8 cellular contexts compared by ENCODE assay signal in the genomic region with DNA sequence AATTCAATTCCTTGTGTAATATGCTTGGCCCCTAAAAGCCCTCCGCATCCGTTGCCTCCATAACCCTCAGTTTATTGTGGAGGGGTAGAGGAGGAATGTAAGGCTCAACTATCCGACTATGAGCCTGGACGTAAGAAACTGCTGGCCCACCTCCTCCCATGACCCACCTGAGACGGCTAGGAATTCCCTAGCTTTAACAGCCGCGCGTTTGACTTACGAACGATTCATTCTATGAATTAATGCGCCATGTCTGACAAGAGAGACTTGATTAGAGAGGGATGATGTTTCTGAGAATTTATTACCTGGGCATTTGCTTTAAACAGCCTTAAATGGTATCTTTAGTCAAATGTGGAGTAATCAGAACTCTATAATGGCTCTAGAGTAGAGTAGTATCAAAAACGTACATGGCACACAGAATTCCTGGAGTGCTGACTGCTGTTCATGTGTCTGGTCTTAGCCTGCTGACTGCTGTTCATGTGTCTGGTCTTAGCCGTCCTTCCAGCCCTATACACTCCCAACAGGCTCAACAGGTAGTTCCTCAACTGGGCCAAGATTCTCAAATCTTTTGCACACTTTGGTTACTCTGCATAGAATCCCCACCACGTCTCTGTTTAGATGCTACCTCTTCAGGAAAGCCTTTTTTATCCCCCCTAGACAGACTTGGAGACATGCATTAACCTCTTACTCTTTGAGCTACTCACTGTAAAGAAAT. TPM values are rescaled to one million over a fixed set of nuclear protein-coding genes. Genes with fewer than 3 reads are reported as not detected.
DNase-seq lines count a peak whose midpoint lies in the region; ATAC-seq and TF ChIP-seq lines count a peak whose summit lies in the region.

No MANE protein-coding gene starts in this region.

- H3K36me3 ChIP-seq in Peyer's patch, result no peaks in the 10 kb centered on the region
- H3K36me3 ChIP-seq in trophoblast cell (ENCODE audit: control insufficient read depth in 1 of 2, insufficient read depth in 2 of 2, low read length in 2 of 2), result peaks cover 0 to 4% of the 10 kb centered on the region in 2 experiments

- no peak for DNase-seq in Peyer's patch
- DNase-seq in epithelial cell of prostate (ENCODE audit: low read depth, low spot score), result no peak
- peak; percentile 2 to 29 for DNase-seq in trophoblast cell
- no peak for DNase-seq in GM10266 (ENCODE audit: extremely low spot score)
- no peak for DNase-seq in kidney glomerular epithelial cell (lab: John Stamatoyannopoulos, UW)
- no peak for DNase-seq in medulla oblongata (ENCODE audit: extremely low spot score)

- TF ChIP-seq CTCF in Peyer's patch (IDR thresholded peaks at IDR 0.05), result no peak
- no peak for TF ChIP-seq CTCF in GM10266 (IDR thresholded peaks at IDR 0.05; ENCODE audit: control insufficient read depth, insufficient read depth, low read depth, missing control alignments)

- no peak overlapping the region for H2BK12ac ChIP-seq in trophoblast cell (ENCODE audit: low read length)

- H3K27me3 ChIP-seq in Peyer's patch, result no peaks in the 10 kb centered on the region
- no peaks in the 10 kb centered on the region for H3K27me3 ChIP-seq in trophoblast cell (ENCODE audit: insufficient read depth, low read length)

- peak overlapping the region; percentile 88 to 95 (median 92) for H3K27ac ChIP-seq in Peyer's patch
- H3K27ac ChIP-seq in epithelial cell of prostate, result peak overlapping the region; percentile 83
- H3K27ac ChIP-seq in trophoblast cell (ENCODE audit: low read depth, low read length), result peak overlapping the region; percentile 84

- H3K14ac ChIP-seq in trophoblast cell (ENCODE audit: low read length), result peak overlapping the region; percentile 55

- peak overlapping the region; percentile 27 for H2BK120ac ChIP-seq in trophoblast cell (ENCODE audit: insufficient read depth, low read length, poor library complexity)

- no CpG with 5 or more reads among the region's 14 CpGs for WGBS in trophoblast cell (ENCODE audit: extremely low coverage, insufficient coverage, insufficient read length)

- peaks cover 14% of the 10 kb centered on the region for H3K79me2 ChIP-seq in trophoblast cell (ENCODE audit: control insufficient read depth, insufficient read depth, low read length, poor library complexity)

- peak overlapping the region; percentile 62 for H2AFZ ChIP-seq in trophoblast cell (ENCODE audit: insufficient read depth, low read length, poor library complexity)

- H3K9ac ChIP-seq in trophoblast cell (ENCODE audit: low read length), result peak overlapping the region; percentile 5

- H3K23ac ChIP-seq in trophoblast cell (ENCODE audit: low read length), result peak overlapping the region; percentile 29

- H3K9me3 ChIP-seq in Peyer's patch (no peaks in the 10 kb centered on the region), trophoblast cell (ENCODE audit: insufficient read depth, low read depth, low read length) (no peaks in the 10 kb centered on the region)

- peak overlapping the region; percentile 90 for H2BK5ac ChIP-seq in trophoblast cell (ENCODE audit: low read depth, low read length, poor library complexity)

- H4K12ac ChIP-seq in trophoblast cell (ENCODE audit: low read depth, low read length), result peak overlapping the region; percentile 90

- peak overlapping the region; percentile 84 for H4K91ac ChIP-seq in trophoblast cell (ENCODE audit: low read depth, low read length)

- peak overlapping the region; percentile 78 for H3K4me2 ChIP-seq in trophoblast cell (ENCODE audit: low read length)

- ATAC-seq in GM19455 (IDR thresholded peaks at IDR 0.05; ENCODE audit: unreplicated experiment) (peak; percentile 3), GM19023 (IDR thresholded peaks at IDR 0.05; ENCODE audit: unreplicated experiment) (no peak)

- peak overlapping the region; percentile 85 for H2AK5ac ChIP-seq in trophoblast cell (ENCODE audit: low read length)

- H3K4me3 ChIP-seq in Peyer's patch (peak overlapping the region; percentile 79 to 93 (median 85)), trophoblast cell (ENCODE audit: low read depth, low read length) (peak overlapping the region; percentile 26)

- H3K4ac ChIP-seq in trophoblast cell (ENCODE audit: low read depth, low read length), result peak overlapping the region; percentile 12

- H3K4me1 ChIP-seq in Peyer's patch (peaks cover 0 to 27% (median 2%) of the 10 kb centered on the region in 4 donors), trophoblast cell (ENCODE audit: control insufficient read depth in 1 of 2, insufficient read depth in 2 of 2, low read length in 2 of 2) (peaks cover 2 to 9% of the 10 kb centered on the region in 2 experiments)

- no peak for TF ChIP-seq POLR2A in Peyer's patch (IDR thresholded peaks at IDR 0.05)

- H4K8ac ChIP-seq in trophoblast cell (ENCODE audit: low read depth, low read length), result peak overlapping the region; percentile 83

- H3K18ac ChIP-seq in trophoblast cell (ENCODE audit: low read length), result peak overlapping the region; percentile 63

- peaks cover 12% of the 10 kb centered on the region for H3K79me1 ChIP-seq in trophoblast cell (ENCODE audit: low read length)

RNA-seq across cellular contexts. Expression of a gene that starts 0.9 kb away (rescaled TPM):
- 10 to 100 TPM; 31.8 to 59.1 (median 42.1) TPM for total RNA-seq in Peyer's patch
- polyA plus RNA-seq in trophoblast cell (2013), result 73.9 and 76.7 TPM in 2 replicates

RNA-seq across cellular contexts. Expression of a gene that starts 49.3 kb away (rescaled TPM):
- 10 to 100 TPM; 16.9 to 47.0 (median 40.4) TPM for total RNA-seq in Peyer's patch
- polyA plus RNA-seq in trophoblast cell (2013), result 85.9 and 87.5 TPM in 2 replicates

Comparison
In these comparisons a context has a peak if more than half of its experiments do, and no peak if none do; other contexts are left out.
1. DNase-seq: peak in trophoblast cell (2 of 2); none in Peyer's patch (0 of 3), epithelial cell of prostate (single experiment), GM10266 (single experiment), kidney glomerular epithelial cell (single experiment) and medulla oblongata (single experiment).
2. Peak in every context shown above with its lines, with median percentiles within 50 percentile points of each other: H3K27ac ChIP-seq.